8 cellular contexts compared by ENCODE assay signal in genomic region chr4:67545199-67545995, GRCh38. TPM values are rescaled to one million over a fixed set of nuclear protein-coding genes. Genes with fewer than 3 reads are reported as not detected.
DNase-seq lines count a peak whose midpoint lies in the region; ATAC-seq lines count a peak whose summit lies in the region.

Gene CENPC (minus strand): TSS chr4:67545503. CDS start chr4:67545355, 148 bp downstream.

- H3K36me3 Mint-ChIP-seq in activated CD8-positive, alpha-beta memory T cell treated with anti-CD3 and anti-CD28 coated beads, Interleukin-2, amount 10 ng/mL, durations not matched to agents 7 days and 5 days = peaks cover 29% of the 10 kb centered on the region

- peak; percentile 95 for ATAC-seq in GM21381 (IDR thresholded peaks at IDR 0.05; ENCODE audit: unreplicated experiment)
- peak; percentile 97 for ATAC-seq in activated CD8-positive, alpha-beta memory T cell treated with anti-CD3 and anti-CD28 coated beads, Interleukin-2, amount 10 ng/mL, durations not matched to agents 7 days and 5 days

- H3K27me3 Mint-ChIP-seq in activated CD8-positive, alpha-beta memory T cell treated with anti-CD3 and anti-CD28 coated beads, Interleukin-2, amount 10 ng/mL, durations not matched to agents 7 days and 5 days = no peaks in the 10 kb centered on the region

- H3K9ac ChIP-seq in NT2/D1 (ENCODE audit: insufficient read length, low read depth) (peak within 1 kb of the TSS; percentile 85), endocrine pancreas (ENCODE audit: control insufficient read depth, insufficient read depth, low read length) (peak within 1 kb of the TSS; percentile 45)

- H3K9me3 ChIP-seq in NT2/D1 (ENCODE audit: insufficient read depth, low read length) (no peaks in the 10 kb centered on the region), endocrine pancreas (ENCODE audit: control insufficient read depth, low read length) (no peaks in the 10 kb centered on the region)

- H3K4me1 ChIP-seq in NT2/D1 (ENCODE audit: insufficient read depth, insufficient read length) (no peaks in the 10 kb centered on the region), endocrine pancreas (ENCODE audit: control insufficient read depth, insufficient read depth, low read length) (peaks cover 22% of the 10 kb centered on the region)

- CTCF ChIA-PET in activated CD8-positive, alpha-beta memory T cell treated with anti-CD3 and anti-CD28 coated beads, Interleukin-2, amount 10 ng/mL, durations not matched to agents 7 days and 5 days (lab: Charles Lee) = interaction anchor here (0.7 to 1.8 kb wide), 7 partner anchors 9 to 364 kb away, joined by 3 to 8 read pairs (median 3); partner anchors contain the start of gene UBA6

- H3K9me3 Mint-ChIP-seq in activated CD8-positive, alpha-beta memory T cell treated with anti-CD3 and anti-CD28 coated beads, Interleukin-2, amount 10 ng/mL, durations not matched to agents 7 days and 5 days (ENCODE audit: low read depth) = no peaks in the 10 kb centered on the region

- H3K4me3 ChIP-seq in NT2/D1 (ENCODE audit: insufficient read length, low read depth) = peak within 1 kb of the TSS; percentile 80
- peak within 1 kb of the TSS; percentile 99 for H3K4me3 ChIP-seq in endocrine pancreas (ENCODE audit: control insufficient read depth, insufficient read depth, low read length)

- H3K36me3 ChIP-seq in NT2/D1 (ENCODE audit: insufficient read depth, insufficient read length, low read length) (peaks cover 22% of the 10 kb centered on the region), endocrine pancreas (ENCODE audit: control insufficient read depth, insufficient read depth, low read length) (no peaks in the 10 kb centered on the region)

- H3K27me3 ChIP-seq in NT2/D1 (ENCODE audit: insufficient read depth, insufficient read length) = no peaks in the 10 kb centered on the region
- H3K27me3 ChIP-seq in endocrine pancreas (ENCODE audit: control insufficient read depth, insufficient read depth, low read length) = no peaks in the 10 kb centered on the region

- peak within 1 kb of the TSS; percentile 91 for H3K27ac Mint-ChIP-seq in activated CD8-positive, alpha-beta memory T cell treated with anti-CD3 and anti-CD28 coated beads, Interleukin-2, amount 10 ng/mL, durations not matched to agents 7 days and 5 days

- H3K4me3 Mint-ChIP-seq in activated CD8-positive, alpha-beta memory T cell treated with anti-CD3 and anti-CD28 coated beads, Interleukin-2, amount 10 ng/mL, durations not matched to agents 7 days and 5 days = peak within 1 kb of the TSS; percentile 95

- peaks cover 40% of the 10 kb centered on the region for H3K4me1 Mint-ChIP-seq in activated CD8-positive, alpha-beta memory T cell treated with anti-CD3 and anti-CD28 coated beads, Interleukin-2, amount 10 ng/mL, durations not matched to agents 7 days and 5 days

- DNase-seq in COR-L47 (lab: John Stamatoyannopoulos, UW) (peak; percentile 98), HUDEP-2 (lab: John Stamatoyannopoulos, UW; ENCODE audit: unreplicated experiment in 76 of 76) (peak; percentile 17 to 97 (median 94)), NT2/D1 (ENCODE audit: low read depth, low spot score) (peak; percentile 93), mesenteric fat pad (ENCODE audit: low spot score) (peak; percentile 98)
- peak; percentile 98 for DNase-seq in activated CD8-positive, alpha-beta memory T cell treated with anti-CD3 and anti-CD28 coated beads, Interleukin-2, amount 10 ng/mL, durations not matched to agents 7 days and 5 days
- DNase-seq in stimulated activated CD8-positive, alpha-beta memory T cell treated with anti-CD3 and anti-CD28 coated beads, Interleukin-15, amount 100 ng/mL, for 24 hours (ENCODE audit: low read depth) = peak; percentile 75

RNA-seq across cellular contexts. Expression of gene CENPC, which starts in this region (rescaled TPM):
- total RNA-seq in activated CD8-positive, alpha-beta memory T cell treated with anti-CD3 and anti-CD28 coated beads, Interleukin-2, amount 10 ng/mL, durations not matched to agents 7 days and 5 days = 10 to 100 TPM; 37.4 to 46.5 TPM
- 17.5 TPM for total RNA-seq in mesenteric fat pad

Comparison
In these comparisons a context has a peak if more than half of its experiments do, and no peak if none do; other contexts are left out.
1. Peak in every context shown above with its lines: DNase-seq, ATAC-seq and H3K4me3 ChIP-seq.